Comparison of ENCODE assay signal across 17 cellular contexts in genomic region chr3:127377801-127378442, GRCh38.
"Had no signal": no experiment of that assay in that cellular context is flagged by ENCODE, and none has a peak within 500 bp of the region (broad histone marks: within the 10 kb centered on the region; RNA-seq: fewer than 3 reads in every experiment).

No MANE protein-coding gene starts in this region.

- DNase-seq: erythroblast; foreskin keratinocyte; left ventricle myocardium inferior; lower lobe of right lung; nephron progenitor cell; stimulated activated CD4-positive, alpha-beta T cell treated with anti-CD3 and anti-CD28 coated beads, Interleukin-4, amount 100 ng/mL, for 1 hour; tibial artery; upper lobe of left lung had no signal

- H3K9me3 Mint-ChIP-seq: dendritic cell treated with granulocyte-macrophage colony-stimulating factor and Interleukin-4, amounts not matched to agents 40 ng/mL and 50 ng/mL, for 4 days had no signal

- H3K36me3 Mint-ChIP-seq: memory B cell; naive thymus-derived CD4-positive, alpha-beta T cell; stimulated activated memory B cell treated with anti-CD40 and anti-IgM and Interleukin-4, amounts not matched to agents 10 μg/mL and 1 μg/mL and 100 μg/mL, for 72 hours had no signal

- H3K4me3 Mint-ChIP-seq: dendritic cell treated with granulocyte-macrophage colony-stimulating factor and Interleukin-4, amounts not matched to agents 40 ng/mL and 50 ng/mL, for 4 days; memory B cell; naive thymus-derived CD4-positive, alpha-beta T cell; nephron progenitor cell; stimulated activated memory B cell treated with anti-CD40 and anti-IgM and Interleukin-4, amounts not matched to agents 10 μg/mL and 1 μg/mL and 100 μg/mL, for 72 hours; stimulated activated naive CD8-positive, alpha-beta T cell treated with anti-CD3 and anti-CD28 coated beads, Interleukin-15, Interleukin-2, amounts not matched to agents 100 ng/mL and 50 ng/mL, for 24 hours had no signal

- ATAC-seq: foreskin keratinocyte; lower lobe of right lung; naive thymus-derived CD4-positive, alpha-beta T cell; stimulated activated memory B cell treated with anti-CD40 and anti-IgM and Interleukin-4, amounts not matched to agents 10 μg/mL and 1 μg/mL and 100 μg/mL, for 72 hours had no signal

- H3K27me3 ChIP-seq: hepatocyte, neutrophil, upper lobe of left lung, vagina had no signal

- H3K27ac ChIP-seq: foreskin keratinocyte, hepatocyte, left ventricle myocardium inferior, lower lobe of right lung, neutrophil, tibial artery, upper lobe of left lung, vagina had no signal

- H3K4me1 Mint-ChIP-seq: naive thymus-derived CD4-positive, alpha-beta T cell; stimulated activated memory B cell treated with anti-CD40 and anti-IgM and Interleukin-4, amounts not matched to agents 10 μg/mL and 1 μg/mL and 100 μg/mL, for 72 hours had no signal

- H3K4me1 ChIP-seq: foreskin keratinocyte, left ventricle myocardium inferior, lower lobe of right lung, tibial artery, upper lobe of left lung, vagina had no signal

- H3K27ac Mint-ChIP-seq: dendritic cell treated with granulocyte-macrophage colony-stimulating factor and Interleukin-4, amounts not matched to agents 40 ng/mL and 50 ng/mL, for 4 days; memory B cell; naive thymus-derived CD4-positive, alpha-beta T cell; nephron progenitor cell; stimulated activated memory B cell treated with anti-CD40 and anti-IgM and Interleukin-4, amounts not matched to agents 10 μg/mL and 1 μg/mL and 100 μg/mL, for 72 hours; stimulated activated naive CD8-positive, alpha-beta T cell treated with anti-CD3 and anti-CD28 coated beads, Interleukin-15, Interleukin-2, amounts not matched to agents 100 ng/mL and 50 ng/mL, for 24 hours had no signal

- H3K4me3 ChIP-seq: hepatocyte, left ventricle myocardium inferior, lower lobe of right lung, smooth muscle cell, tibial artery, upper lobe of left lung, vagina had no signal

- H3K9me3 ChIP-seq: neutrophil, vagina had no signal
